In the genomic region with DNA sequence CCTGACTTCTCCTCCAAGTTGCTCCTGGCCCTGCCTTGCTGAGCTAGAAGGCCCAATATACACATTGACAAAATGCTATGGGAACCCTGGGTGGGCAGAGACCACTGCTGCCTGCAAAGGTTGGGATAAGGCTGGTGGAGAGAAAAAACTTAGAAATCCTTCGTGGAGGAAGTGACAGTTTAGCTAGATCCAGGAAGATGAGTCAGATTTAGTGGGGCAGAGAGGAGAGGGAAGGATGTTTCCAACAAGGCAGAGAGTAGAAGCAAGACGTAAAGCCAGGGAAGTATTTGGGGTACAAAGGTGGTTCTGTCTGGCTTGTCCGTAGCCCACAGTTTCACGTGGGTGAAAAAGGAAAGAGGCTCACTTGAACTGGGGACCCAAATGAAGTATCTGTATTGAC, we compare ENCODE assay signal across 23 cellular contexts.
DNase-seq lines count a peak whose midpoint lies in the region; ATAC-seq and TF ChIP-seq lines count a peak whose summit lies in the region.
"Had no signal": no experiment of that assay in that cellular context is flagged by ENCODE, and none has a peak within 500 bp of the region (broad histone marks: within the 10 kb centered on the region; RNA-seq: fewer than 3 reads in every experiment).

No MANE protein-coding gene starts in this region.

- in situ Hi-C loops in GM13977 (cut with MboI; ENCODE audit: low pct_unique_long_range_greater_than_20kb, low sequenced_read_pairs, unreplicated experiment): no loop called here

- H3K9ac ChIP-seq in skeletal muscle tissue (ENCODE audit: low read depth in 1 of 3, low read length in 3 of 3): no peak overlapping the region
- H3K9ac ChIP-seq: KMS-11 had no signal

- ATAC-seq in GM21447 (IDR thresholded peaks at IDR 0.05; ENCODE audit: unreplicated experiment): no peak
- ATAC-seq: stimulated activated memory B cell treated with anti-CD40 and anti-IgM and Interleukin-4, amounts not matched to agents 10 μg/mL and 1 μg/mL and 100 μg/mL, for 72 hours had no signal

- TF ChIP-seq CTCF in foreskin fibroblast (IDR thresholded peaks at IDR 0.05; ENCODE audit: low read depth, low read length) (no peak), GM13977 (IDR thresholded peaks at IDR 0.05; ENCODE audit: extremely low read depth, insufficient read depth, missing control alignments) (no peak)

- H3K27ac ChIP-seq in SJCRH30 (peak overlapping the region; percentile 56), skeletal muscle tissue (ENCODE audit: low read depth, low read length) (peak overlapping the region; percentile 66)
- H3K27ac ChIP-seq: colonic mucosa, KMS-11 had no signal

- DNase-seq in GM03348 (ENCODE audit: low spot score) (peak; percentile 35), SJCRH30 (peak in 1 of 2 experiments; percentile 29), foreskin fibroblast (peak; percentile 16 to 45), UCSD-AML1 (lab: John Stamatoyannopoulos, UW; ENCODE audit: unreplicated experiment) (no peak), GM13977 (ENCODE audit: low spot score) (no peak)
- DNase-seq: activated CD4-positive, CD25-positive, alpha-beta regulatory T cell treated with anti-CD3 and anti-CD28 coated beads, Interleukin-2, amount 50 U/mL, for 72 hours; activated naive CD4-positive, alpha-beta T cell treated with anti-CD3 and anti-CD28 coated beads, Interleukin-2, amount 10 ng/mL, durations not matched to agents 7 days and 5 days; activated T-cell treated with anti-CD3 and anti-CD28 coated beads, Interleukin-2, amount 50 U/mL, for 24 hours; CD8-positive, alpha-beta memory T cell; colonic mucosa; hippocampal formation; mammary epithelial cell; naive B cell; NCI-H1048; NCI-H2081 treated with DMSO at 0.1 percent for 48 hours; NCI-H510A; NK-92 treated with Interleukin-12 subunit alpha and Interleukin-12 subunit beta, amount 100 ng/mL, for 24 hours; stimulated activated CD4-positive, alpha-beta T cell treated with anti-CD3 and anti-CD28 coated beads, Interleukin-1b, Interleukin-23, amount 100 ng/mL, for 48 hours; T1000 had no signal

- H3K36me3 ChIP-seq in SJCRH30 (no peaks in the 10 kb centered on the region), skeletal muscle tissue (ENCODE audit: control insufficient read depth in 3 of 3, insufficient read depth in 3 of 3, low read length in 3 of 3) (no peaks in the 10 kb centered on the region)
- H3K36me3 ChIP-seq: colonic mucosa had no signal

- H3K4me1 ChIP-seq in SJCRH30: peaks cover 19% of the 10 kb centered on the region
- peaks cover 0 to 8% (median 6%) of the 10 kb centered on the region in 3 donors for H3K4me1 ChIP-seq in skeletal muscle tissue (ENCODE audit: control insufficient read depth in 3 of 3, insufficient read depth in 3 of 3, low read length in 3 of 3)
- H3K4me1 ChIP-seq: colonic mucosa had no signal

- H3K9me3 ChIP-seq in SJCRH30 (replicated peaks) (peaks cover 3% of the 10 kb centered on the region; the same call in 1 of the 2 replicates), skeletal muscle tissue (ENCODE audit: control insufficient read depth in 3 of 3, low read length in 3 of 3) (peaks cover 0 to 5% (median 0%) of the 10 kb centered on the region in 3 donors)
- H3K9me3 ChIP-seq: colonic mucosa had no signal

- H3K27me3 ChIP-seq in SJCRH30 (no peaks in the 10 kb centered on the region), skeletal muscle tissue (ENCODE audit: control insufficient read depth in 3 of 3, insufficient read depth in 3 of 3, low read length in 3 of 3) (peaks cover 0 to 4% (median 3%) of the 10 kb centered on the region in 3 donors)
- H3K27me3 ChIP-seq: colonic mucosa had no signal

- H3K4me3 ChIP-seq in SJCRH30 (no peak overlapping the region), foreskin fibroblast (ENCODE audit: low read depth in 1 of 2, low read length in 2 of 2) (no peak overlapping the region), skeletal muscle tissue (ENCODE audit: low read length in 3 of 3) (no peak overlapping the region)
- H3K4me3 ChIP-seq: colonic mucosa had no signal

Comparison
In these comparisons a context has a peak if more than half of its experiments do, and no peak if none do; other contexts are left out.
1. DNase-seq: peak in GM03348 (single experiment) and foreskin fibroblast (2 of 2); none in UCSD-AML1 (single experiment) and GM13977 (single experiment).